ENCODE assay signal across 26 cellular contexts in genomic region chr14:78314484-78314883, GRCh38.
"Had no signal": no experiment of that assay in that cellular context is flagged by ENCODE, and none has a peak within 500 bp of the region (broad histone marks: within the 10 kb centered on the region; RNA-seq: fewer than 3 reads in every experiment).

No MANE protein-coding gene starts in this region.

- H3K4me1 Mint-ChIP-seq: naive thymus-derived CD4-positive, alpha-beta T cell; stimulated activated naive B cell treated with anti-CD40 and anti-IgM and Interleukin-4, amounts not matched to agents 10 μg/mL and 1 μg/mL and 100 μg/mL, for 72 hours had no signal

- H3K36me3 ChIP-seq: left ventricle myocardium inferior, neutrophil, right lobe of liver, stomach, thyroid gland, transverse colon, upper lobe of left lung, vagina had no signal

- H3K79me2 ChIP-seq: hepatocyte, parathyroid adenoma had no signal

- ATAC-seq: mucosa of descending colon; naive thymus-derived CD4-positive, alpha-beta T cell; natural killer cell treated with Interleukin-12 subunit alpha and Interleukin-12 subunit beta and Interleukin-15 and Interleukin-18, amount 100 ng/mL, for 72 hours; psoas muscle; right lobe of liver; stimulated activated naive B cell treated with anti-CD40 and anti-IgM and Interleukin-4, amounts not matched to agents 10 μg/mL and 1 μg/mL and 100 μg/mL, for 72 hours; stimulated activated naive CD8-positive, alpha-beta T cell treated with anti-CD3 and anti-CD28 coated beads, Interleukin-15, Interleukin-2, amounts not matched to agents 100 U/mL and 50 U/mL, for 24 hours had no signal

- DNase-seq: islet precursor cell; left ventricle myocardium inferior; midbrain; mucosa of descending colon; naive thymus-derived CD4-positive, alpha-beta T cell; occipital lobe; psoas muscle; right lobe of liver; stimulated activated CD4-positive, alpha-beta T cell treated with anti-CD3 and anti-CD28 coated beads, Interleukin-1b, Interleukin-23, amount 100 ng/mL, for 48 hours; stimulated activated CD4-positive, alpha-beta T cell treated with anti-CD3 and anti-CD28 coated beads, Interleukin-2, amount 100 ng/mL, for 48 hours; stimulated activated CD4-positive, alpha-beta T cell treated with anti-CD3 and anti-CD28 coated beads, Interleukin-4, amount 100 ng/mL, for 4 hours; stimulated activated naive B cell treated with anti-CD40 and anti-IgM and Interleukin-4, amounts not matched to agents 10 μg/mL and 1 μg/mL and 100 μg/mL, for 72 hours; stimulated activated naive CD8-positive, alpha-beta T cell treated with anti-CD3 and anti-CD28 coated beads, Interleukin-15, Interleukin-2, amounts not matched to agents 100 U/mL and 50 U/mL, for 24 hours; stomach; testis; thyroid gland; transverse colon; upper lobe of left lung had no signal

- H3K9me3 Mint-ChIP-seq: natural killer cell treated with Interleukin-12 subunit alpha and Interleukin-12 subunit beta and Interleukin-15 and Interleukin-18, amount 100 ng/mL, for 72 hours; neural crest cell had no signal

- H3K36me3 Mint-ChIP-seq: naive thymus-derived CD4-positive, alpha-beta T cell; natural killer cell treated with Interleukin-12 subunit alpha and Interleukin-12 subunit beta and Interleukin-15 and Interleukin-18, amount 100 ng/mL, for 72 hours; stimulated activated naive B cell treated with anti-CD40 and anti-IgM and Interleukin-4, amounts not matched to agents 10 μg/mL and 1 μg/mL and 100 μg/mL, for 72 hours had no signal

- H3K27ac Mint-ChIP-seq: naive thymus-derived CD4-positive, alpha-beta T cell; natural killer cell treated with Interleukin-12 subunit alpha and Interleukin-12 subunit beta and Interleukin-15 and Interleukin-18, amount 100 ng/mL, for 72 hours; stimulated activated naive B cell treated with anti-CD40 and anti-IgM and Interleukin-4, amounts not matched to agents 10 μg/mL and 1 μg/mL and 100 μg/mL, for 72 hours had no signal

- H3K9ac ChIP-seq: parathyroid adenoma had no signal

- H3K27ac ChIP-seq: hepatocyte, left ventricle myocardium inferior, neutrophil, parathyroid adenoma, psoas muscle, right lobe of liver, stomach, testis, thyroid gland, transverse colon, upper lobe of left lung, vagina had no signal

- H3K4me3 Mint-ChIP-seq: naive thymus-derived CD4-positive, alpha-beta T cell; natural killer cell treated with Interleukin-12 subunit alpha and Interleukin-12 subunit beta and Interleukin-15 and Interleukin-18, amount 100 ng/mL, for 72 hours; neural crest cell had no signal

- H2AFZ ChIP-seq: hepatocyte, parathyroid adenoma had no signal

- H3K4me3 ChIP-seq: hepatocyte, left ventricle myocardium inferior, lung, mucosa of descending colon, psoas muscle, right lobe of liver, smooth muscle cell, stomach, testis, thyroid gland, transverse colon, upper lobe of left lung, vagina had no signal

- H3K9me3 ChIP-seq: left ventricle myocardium inferior, mucosa of descending colon, neutrophil, psoas muscle, right lobe of liver, stomach, testis, thyroid gland, transverse colon, upper lobe of left lung, vagina had no signal

- H3K27me3 ChIP-seq: hepatocyte, neutrophil, right lobe of liver, testis, thyroid gland, transverse colon, upper lobe of left lung, vagina had no signal

- H3K4me2 ChIP-seq: hepatocyte, smooth muscle cell had no signal

- H3K4me1 ChIP-seq: left ventricle myocardium inferior, parathyroid adenoma, psoas muscle, right lobe of liver, stomach, thyroid gland, upper lobe of left lung, vagina had no signal
